Comparison of ENCODE assay signal across 8 cellular contexts in the genomic region with DNA sequence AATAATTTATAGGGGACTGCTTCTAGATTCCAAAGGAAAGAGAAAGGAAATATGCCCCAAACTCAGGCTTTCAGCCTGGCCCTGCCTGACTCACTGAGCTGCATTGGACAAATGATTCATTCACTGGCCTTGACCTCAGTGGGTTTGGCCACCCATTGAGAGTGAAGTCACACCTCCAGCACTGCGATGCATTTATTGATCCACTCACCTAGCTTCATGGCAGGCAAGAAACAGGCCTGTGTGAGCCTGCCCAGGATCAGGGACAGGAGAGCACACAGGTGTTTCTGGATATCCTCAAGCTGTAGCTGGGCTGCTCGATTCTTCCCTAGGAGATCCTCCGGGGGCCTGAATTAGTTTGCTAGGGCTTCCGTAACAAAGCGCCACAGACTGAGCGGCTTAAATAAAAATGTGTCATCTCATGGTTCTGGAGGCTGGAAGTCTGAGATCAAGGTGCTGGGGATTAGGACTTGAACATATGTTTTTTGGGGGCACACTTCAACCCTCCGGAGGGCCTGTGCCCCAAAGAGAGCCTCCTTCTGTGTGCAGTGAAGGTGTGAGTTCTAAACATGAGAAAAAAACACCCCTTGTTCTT. TPM values are rescaled to one million over a fixed set of nuclear protein-coding genes. Genes with fewer than 3 reads are reported as not detected.
DNase-seq lines count a peak whose midpoint lies in the region; ATAC-seq and TF ChIP-seq lines count a peak whose summit lies in the region.

No MANE protein-coding gene starts in this region.

- WGBS in testis, 2 donors, result 83 to 88% methylated on average over 7 of the region's 7 CpGs

- H3K9me3 Mint-ChIP-seq in activated CD4-positive, alpha-beta memory T cell treated with anti-CD3 and anti-CD28 coated beads, Interleukin-2, amount 10 ng/mL, durations not matched to agents 7 days and 5 days, result no peaks in the 10 kb centered on the region
- H3K9me3 Mint-ChIP-seq in immature natural killer cell, result no peaks in the 10 kb centered on the region

- peak; percentile 53 for DNase-seq in NK-92 treated with Interleukin-12 subunit alpha and Interleukin-12 subunit beta, amount 100 ng/mL, for 24 hours (lab: John Stamatoyannopoulos, UW)
- DNase-seq in NK-92 (lab: John Stamatoyannopoulos, UW; ENCODE audit: unreplicated experiment), result no peak
- no peak for DNase-seq in activated CD4-positive, alpha-beta memory T cell treated with anti-CD3 and anti-CD28 coated beads, Interleukin-2, amount 10 ng/mL, durations not matched to agents 7 days and 5 days
- DNase-seq in immature natural killer cell, result peak in 1 of 3 donors; percentile 26
- DNase-seq in testis, result no peak
- no peak for DNase-seq in T-helper 9 cell
- no peak for DNase-seq in effector CD8-positive, alpha-beta T cell (lab: John Stamatoyannopoulos, UW)

- no peak for TF ChIP-seq POLR2A in testis (IDR thresholded peaks at IDR 0.05)

- no peak for TF ChIP-seq CTCF in testis (IDR thresholded peaks at IDR 0.05)

- CTCF ChIA-PET in activated CD4-positive, alpha-beta memory T cell treated with anti-CD3 and anti-CD28 coated beads, Interleukin-2, amount 10 ng/mL, durations not matched to agents 7 days and 5 days (lab: Charles Lee), result interaction anchor here (0.8 to 2.7 kb wide), 5 partner anchors 14 to 155 kb away, joined by 3 to 13 read pairs (median 3); no protein-coding TSS in a partner anchor

- H3K27me3 Mint-ChIP-seq in activated CD4-positive, alpha-beta memory T cell treated with anti-CD3 and anti-CD28 coated beads, Interleukin-2, amount 10 ng/mL, durations not matched to agents 7 days and 5 days, result no peaks in the 10 kb centered on the region
- peaks cover 3 to 14% (median 7%) of the 10 kb centered on the region in 3 donors for H3K27me3 Mint-ChIP-seq in immature natural killer cell (ENCODE audit: low read depth in 3 of 3)

- H3K27me3 ChIP-seq in testis, result no peaks in the 10 kb centered on the region

- peak overlapping the region; percentile 79 for H3K27ac Mint-ChIP-seq in activated CD4-positive, alpha-beta memory T cell treated with anti-CD3 and anti-CD28 coated beads, Interleukin-2, amount 10 ng/mL, durations not matched to agents 7 days and 5 days
- H3K27ac Mint-ChIP-seq in immature natural killer cell, result peak overlapping the region; percentile 96 to 99 (median 98)

- no peak overlapping the region for H3K4me3 ChIP-seq in testis

- no peaks in the 10 kb centered on the region for H3K36me3 Mint-ChIP-seq in activated CD4-positive, alpha-beta memory T cell treated with anti-CD3 and anti-CD28 coated beads, Interleukin-2, amount 10 ng/mL, durations not matched to agents 7 days and 5 days (ENCODE audit: low read depth)
- no peaks in the 10 kb centered on the region for H3K36me3 Mint-ChIP-seq in immature natural killer cell

- ATAC-seq in GM19035 (IDR thresholded peaks at IDR 0.05; ENCODE audit: unreplicated experiment), result no peak

- POLR2A ChIA-PET in activated CD4-positive, alpha-beta memory T cell treated with anti-CD3 and anti-CD28 coated beads, Interleukin-2, amount 10 ng/mL, durations not matched to agents 7 days and 5 days (lab: Charles Lee), result interaction anchor here (0.6 to 2.8 kb wide), 9 partner anchors 12 to 206 kb away, joined by 3 to 20 read pairs (median 4); no protein-coding TSS in a partner anchor

- no peaks in the 10 kb centered on the region for H3K9me3 ChIP-seq in testis

- intact Hi-C loops in testis (cut with DNase I; ENCODE audit: low total_unique reads), result loop anchor here (10.0 kb wide), 1 partner anchor 86 kb away; no protein-coding TSS in a partner anchor

- peaks cover 40% of the 10 kb centered on the region for H3K4me1 Mint-ChIP-seq in activated CD4-positive, alpha-beta memory T cell treated with anti-CD3 and anti-CD28 coated beads, Interleukin-2, amount 10 ng/mL, durations not matched to agents 7 days and 5 days
- peaks cover 47 to 51% of the 10 kb centered on the region in 2 donors for H3K4me1 Mint-ChIP-seq in immature natural killer cell

- H3K4me3 Mint-ChIP-seq in activated CD4-positive, alpha-beta memory T cell treated with anti-CD3 and anti-CD28 coated beads, Interleukin-2, amount 10 ng/mL, durations not matched to agents 7 days and 5 days, result peak overlapping the region; percentile 36
- H3K4me3 Mint-ChIP-seq in immature natural killer cell, result peak overlapping the region; percentile 64 to 85 (median 79)

- peaks cover 22% of the 10 kb centered on the region for H3K4me1 ChIP-seq in testis

- peak overlapping the region; percentile 45 to 73 for H3K27ac ChIP-seq in testis

- no peaks in the 10 kb centered on the region for H3K36me3 ChIP-seq in testis (ENCODE audit: low read depth, missing control alignments)

RNA-seq across cellular contexts. Expression of a gene that starts 7.3 kb away (rescaled TPM):
- 10 to 100 TPM; 17.0 to 18.8 TPM for total RNA-seq in activated CD4-positive, alpha-beta memory T cell treated with anti-CD3 and anti-CD28 coated beads, Interleukin-2, amount 10 ng/mL, durations not matched to agents 7 days and 5 days
- polyA plus RNA-seq in immature natural killer cell (1,000 to 10,000 TPM in 1 of 3 donors, 100 to 1,000 TPM in 2; 548 to 1,082 (median 887) TPM), testis (ENCODE audit: insufficient read depth, low read depth, low replicate concordance) (86.2 TPM)
- 100 to 1,000 TPM; 159 to 172 TPM for total RNA-seq in testis

RNA-seq across cellular contexts. Expression of a gene that starts 55.7 kb away (rescaled TPM):
- 10 to 100 TPM; 36.1 to 37.2 TPM for total RNA-seq in activated CD4-positive, alpha-beta memory T cell treated with anti-CD3 and anti-CD28 coated beads, Interleukin-2, amount 10 ng/mL, durations not matched to agents 7 days and 5 days
- polyA plus RNA-seq in immature natural killer cell (10 to 100 TPM; 40.7 to 61.9 (median 61.7) TPM), testis (ENCODE audit: insufficient read depth, low read depth, low replicate concordance) (94.1 TPM)
- total RNA-seq in testis, result 10 to 100 TPM; 89.8 to 100.0 TPM

Comparison
In these comparisons a context has a peak if more than half of its experiments do, and no peak if none do; other contexts are left out.
1. RNA of a gene that starts 7.3 kb away (total RNA-seq): 159 to 172 TPM in testis; 17.0 to 18.8 TPM in activated CD4-positive, alpha-beta memory T cell treated with anti-CD3 and anti-CD28 coated beads, Interleukin-2, amount 10 ng/mL, durations not matched to agents 7 days and 5 days; every median in the first group is over 4 times any median in the second.